Comparison of ENCODE assay signal across 21 cellular contexts in genomic region chr13:27508802-27509201, GRCh38.
"Had no signal": no experiment of that assay in that cellular context is flagged by ENCODE, and none has a peak within 500 bp of the region (broad histone marks: within the 10 kb centered on the region; RNA-seq: fewer than 3 reads in every experiment).

No MANE protein-coding gene starts in this region.

- DNase-seq: KBM-7, MV-4-11, NCI-H1048, NCI-H1105, NCI-H1417, NCI-H1436 treated with DMSO at 0.1 percent for 48 hours, NCI-H1694, NCI-H187 treated with DMSO at 0.1 percent for 48 hours, NCI-H2029 treated with DMSO at 0.1 percent for 48 hours, NCI-H2171 treated with DMSO at 0.1 percent for 48 hours, NCI-H345, NCI-H446 treated with DMSO at 0.1 percent for 48 hours, NCI-H510A treated with DMSO at 0.1 percent for 48 hours, NCI-H526, NCI-H774, Right ventricle myocardium superior, RPMI8226, SIG-M5 had no signal

- FAIRE-seq: RCC 7860 had no signal

- H3K9me3 ChIP-seq: SJSA1 had no signal

- H3K4me3 ChIP-seq: SJSA1, SK-N-MC had no signal

- H3K36me3 ChIP-seq: SJSA1 had no signal

- H3K4me1 ChIP-seq: SJSA1 had no signal

- H3K27ac ChIP-seq: SJSA1, SK-N-MC had no signal
